ENCODE assay signal across 8 cellular contexts in the genomic region with DNA sequence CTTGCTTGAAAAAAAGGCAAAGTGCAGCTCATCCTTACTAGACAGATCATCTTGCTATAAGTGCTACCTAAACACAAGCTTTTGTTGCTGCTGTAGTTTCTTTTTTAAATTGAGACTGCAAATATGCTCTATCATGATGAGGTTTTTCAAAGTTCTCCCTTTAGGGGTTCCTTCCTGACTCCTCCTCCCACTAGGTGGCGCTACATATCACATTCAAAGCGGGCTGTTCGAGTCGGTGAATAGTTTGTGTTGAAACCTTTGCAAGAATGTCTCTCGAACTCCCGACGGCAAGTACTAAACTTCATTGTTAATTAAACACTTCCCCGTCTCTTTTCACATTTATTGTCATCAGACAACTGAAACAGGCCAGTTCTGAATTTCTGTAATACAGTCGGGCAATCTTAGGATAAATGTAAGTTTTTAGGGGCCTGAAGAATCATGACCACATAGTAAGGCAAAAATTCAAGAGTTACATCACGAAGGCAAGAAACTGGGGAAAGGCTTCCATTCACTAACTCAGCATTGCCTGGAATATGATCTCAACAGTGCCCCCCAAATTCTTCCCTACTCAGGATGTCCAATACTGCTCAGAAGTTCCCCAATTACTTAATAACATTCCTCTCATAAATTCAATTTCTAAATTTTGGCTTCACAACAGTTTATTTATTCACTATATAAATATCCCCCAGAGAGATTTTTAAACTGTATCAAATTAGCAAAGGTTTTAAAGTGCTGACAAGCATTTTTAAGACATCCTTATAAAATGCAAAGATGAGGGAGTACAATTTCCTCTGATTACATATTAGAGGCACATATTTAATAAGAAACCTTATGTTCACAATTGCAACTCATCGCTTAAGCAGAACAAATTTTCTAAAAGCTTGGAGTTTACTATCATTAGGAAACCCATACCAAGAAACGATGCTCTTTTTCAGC. TPM values are rescaled to one million over a fixed set of nuclear protein-coding genes. Genes with fewer than 3 reads are reported as not detected.
DNase-seq lines count a peak whose midpoint lies in the region; ATAC-seq and TF ChIP-seq lines count a peak whose summit lies in the region.

No MANE protein-coding gene starts in this region.

- no peak overlapping the region for H3K4me3 ChIP-seq in lung

- H3K27me3 ChIP-seq in lung (ENCODE audit: control insufficient read depth, insufficient read depth), result no peaks in the 10 kb centered on the region

- TF ChIP-seq CTCF in C4-2B (conservative IDR thresholded peaks at IDR 0.05) (peak; percentile 93), lung (IDR thresholded peaks at IDR 0.05; ENCODE audit: control extremely low read depth, extremely low read depth) (peak; percentile 69)

- ATAC-seq in lung (ENCODE audit: insufficient read depth, low FRiP score) (no peak), GM21528 (IDR thresholded peaks at IDR 0.05; ENCODE audit: low FRiP score, unreplicated experiment) (no peak)

- H3K9me3 ChIP-seq in lung (ENCODE audit: control insufficient read depth in 2 of 2, insufficient read depth in 1 of 2, low read length in 1 of 2), result no peaks in the 10 kb centered on the region

- H3K36me3 ChIP-seq in lung (ENCODE audit: control insufficient read depth in 2 of 2, insufficient read depth in 2 of 2, low read length in 2 of 2), result no peaks in the 10 kb centered on the region

- no peak overlapping the region for H3K27ac ChIP-seq in C4-2B
- H3K27ac ChIP-seq in lung (ENCODE audit: low read depth in 1 of 2, low read length in 1 of 2), result no peak overlapping the region

- H3K4me1 ChIP-seq in lung (ENCODE audit: control insufficient read depth in 2 of 2, insufficient read depth in 2 of 2, low read length in 2 of 2), result no peaks in the 10 kb centered on the region

- DNase-seq in H4 (ENCODE audit: low spot score) (peak; percentile 90), NCI-H460 (ENCODE audit: extremely low read depth, low read depth) (peak; percentile 95), dermis blood vessel endothelial cell (peak; percentile 88), lung (ENCODE audit: low spot score) (peak; percentile 79)
- DNase-seq in activated CD4-positive, alpha-beta T cell treated with anti-CD3 and anti-CD28 coated beads, Interleukin-2, amount 50 U/mL, for 24 hours (ENCODE audit: low read depth in 1 of 2, low spot score in 1 of 2), result peak; percentile 50 to 86
- peak; percentile 81 for DNase-seq in stimulated activated CD8-positive, alpha-beta memory T cell treated with anti-CD3 and anti-CD28 coated beads, Interleukin-15, amount 100 ng/mL, for 1 hour (ENCODE audit: low read depth)

- WGBS in lung, 2 donors, result 27 to 28% methylated on average over 12 of the region's 12 CpGs

RNA-seq across cellular contexts. Expression of a gene that starts 6.7 kb away (rescaled TPM):
- 4.7 and 12.6 TPM in 2 replicates for total RNA-seq in H4 (2014; rRNA removed; shearing (Covaris generic))
- 9.0 and 19.7 TPM in 2 replicates for total RNA-seq in NCI-H460 (2014; rRNA removed; shearing (Covaris generic))
- polyA plus RNA-seq in NCI-H460 (2014; cell fraction: nucleus; rRNA removed), result 15.7 and 18.7 TPM in 2 replicates
- 0.05 and 0.17 TPM in 2 replicates for total RNA-seq in dermis blood vessel endothelial cell
- 1 to 10 TPM; 3.8 to 8.0 TPM for total RNA-seq in lung
- polyA plus RNA-seq in lung, result 1 to 10 TPM in 1 of 2 donors, under 1 TPM in 1; 0.18 to 7.4 TPM
